18 cellular contexts compared by ENCODE assay signal in the genomic region with DNA sequence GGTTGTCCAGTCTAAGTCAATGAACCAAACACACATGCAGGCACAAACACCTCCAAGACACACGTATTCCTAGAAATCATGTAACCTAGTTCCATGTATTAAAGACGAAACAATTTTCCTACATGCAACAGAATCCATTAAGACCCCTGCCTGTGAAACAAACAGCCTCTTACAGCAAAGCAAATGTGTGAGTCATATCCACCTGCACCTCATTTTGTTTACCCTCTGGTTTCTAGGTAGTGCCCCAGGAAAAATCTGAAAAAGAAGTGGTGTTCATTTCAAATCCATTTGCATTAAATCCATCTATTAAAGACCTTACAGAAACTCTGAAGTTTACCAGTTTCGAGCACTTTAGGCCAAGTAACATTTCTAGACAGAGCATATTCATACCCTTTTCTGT.
"Had no signal": no experiment of that assay in that cellular context is flagged by ENCODE, and none has a peak within 500 bp of the region (broad histone marks: within the 10 kb centered on the region; RNA-seq: fewer than 3 reads in every experiment).

No MANE protein-coding gene starts in this region.

- H3K27ac ChIP-seq: lower lobe of right lung, neural progenitor cell, pancreas, testis had no signal

- H3K4me1 ChIP-seq: lower lobe of right lung, neural progenitor cell, pancreas, testis had no signal

- FAIRE-seq: pancreas, TTC549 had no signal

- H3K36me3 ChIP-seq: lower lobe of right lung, neural progenitor cell, pancreas had no signal

- ATAC-seq: effector memory CD8-positive, alpha-beta T cell; esophagus mucosa; lower lobe of right lung; pancreas; stimulated activated naive CD8-positive, alpha-beta T cell treated with anti-CD3 and anti-CD28 coated beads, Interleukin-15, amount 100 ng/mL, for 72 hours had no signal

- H3K4me3 ChIP-seq: lower lobe of right lung, neural progenitor cell, pancreas, testis had no signal

- H3K9ac ChIP-seq: neural progenitor cell had no signal

- DNase-seq: activated B cell treated with CpG ODN at 0.5 μM for 24 hours; activated CD4-positive, alpha-beta T cell treated with anti-CD3 and anti-CD28 coated beads, Interleukin-2, amount 10 ng/mL, durations not matched to agents 24 days and 14 days; activated CD8-positive, alpha-beta memory T cell treated with anti-CD3 and anti-CD28 coated beads for 24 hours; activated naive CD4-positive, alpha-beta T cell treated with anti-CD3 and anti-CD28 coated beads for 36 hours; central memory CD4-positive, alpha-beta T cell; effector memory CD8-positive, alpha-beta T cell; hippocampal formation; lower lobe of right lung; midbrain; pancreas; retina; stimulated activated CD4-positive, alpha-beta T cell treated with anti-CD3 and anti-CD28 coated beads, Interleukin-15, amount 100 ng/mL, for 24 hours; stimulated activated CD4-positive, alpha-beta T cell treated with anti-CD3 and anti-CD28 coated beads, Interleukin-4, amount 100 ng/mL, for 4 hours; stimulated activated naive CD8-positive, alpha-beta T cell treated with anti-CD3 and anti-CD28 coated beads, Interleukin-15, amount 100 ng/mL, for 72 hours; testis had no signal

- H3K9me3 Mint-ChIP-seq: activated B cell treated with CpG ODN at 0.5 μM for 24 hours; activated CD4-positive, alpha-beta T cell treated with anti-CD3 and anti-CD28 coated beads, Interleukin-2, amount 10 ng/mL, durations not matched to agents 24 days and 14 days; activated naive CD4-positive, alpha-beta T cell treated with anti-CD3 and anti-CD28 coated beads for 36 hours; effector memory CD8-positive, alpha-beta T cell; neural progenitor cell; stimulated activated naive CD8-positive, alpha-beta T cell treated with anti-CD3 and anti-CD28 coated beads, Interleukin-15, amount 100 ng/mL, for 72 hours had no signal

- H3K4me3 Mint-ChIP-seq: activated B cell treated with CpG ODN at 0.5 μM for 24 hours; activated CD4-positive, alpha-beta T cell treated with anti-CD3 and anti-CD28 coated beads, Interleukin-2, amount 10 ng/mL, durations not matched to agents 24 days and 14 days; activated naive CD4-positive, alpha-beta T cell treated with anti-CD3 and anti-CD28 coated beads for 36 hours; effector memory CD8-positive, alpha-beta T cell; neural progenitor cell; stimulated activated naive CD8-positive, alpha-beta T cell treated with anti-CD3 and anti-CD28 coated beads, Interleukin-15, amount 100 ng/mL, for 72 hours had no signal

- H2AFZ ChIP-seq: neural progenitor cell had no signal

- H3K27me3 ChIP-seq: neural progenitor cell, pancreas, testis had no signal

- H3K36me3 Mint-ChIP-seq: neural progenitor cell had no signal

- H3K4me2 ChIP-seq: neural progenitor cell had no signal

- H3K9me3 ChIP-seq: lower lobe of right lung, pancreas, testis had no signal

- H3K27ac Mint-ChIP-seq: activated B cell treated with CpG ODN at 0.5 μM for 24 hours; activated CD4-positive, alpha-beta T cell treated with anti-CD3 and anti-CD28 coated beads, Interleukin-2, amount 10 ng/mL, durations not matched to agents 24 days and 14 days; activated naive CD4-positive, alpha-beta T cell treated with anti-CD3 and anti-CD28 coated beads for 36 hours; effector memory CD8-positive, alpha-beta T cell; neural progenitor cell; stimulated activated naive CD8-positive, alpha-beta T cell treated with anti-CD3 and anti-CD28 coated beads, Interleukin-15, amount 100 ng/mL, for 72 hours had no signal

- H3K4me1 Mint-ChIP-seq: activated B cell treated with CpG ODN at 0.5 μM for 24 hours; activated CD4-positive, alpha-beta T cell treated with anti-CD3 and anti-CD28 coated beads, Interleukin-2, amount 10 ng/mL, durations not matched to agents 24 days and 14 days; stimulated activated naive CD8-positive, alpha-beta T cell treated with anti-CD3 and anti-CD28 coated beads, Interleukin-15, amount 100 ng/mL, for 72 hours had no signal
